16 cellular contexts compared by ENCODE assay signal in the genomic region with DNA sequence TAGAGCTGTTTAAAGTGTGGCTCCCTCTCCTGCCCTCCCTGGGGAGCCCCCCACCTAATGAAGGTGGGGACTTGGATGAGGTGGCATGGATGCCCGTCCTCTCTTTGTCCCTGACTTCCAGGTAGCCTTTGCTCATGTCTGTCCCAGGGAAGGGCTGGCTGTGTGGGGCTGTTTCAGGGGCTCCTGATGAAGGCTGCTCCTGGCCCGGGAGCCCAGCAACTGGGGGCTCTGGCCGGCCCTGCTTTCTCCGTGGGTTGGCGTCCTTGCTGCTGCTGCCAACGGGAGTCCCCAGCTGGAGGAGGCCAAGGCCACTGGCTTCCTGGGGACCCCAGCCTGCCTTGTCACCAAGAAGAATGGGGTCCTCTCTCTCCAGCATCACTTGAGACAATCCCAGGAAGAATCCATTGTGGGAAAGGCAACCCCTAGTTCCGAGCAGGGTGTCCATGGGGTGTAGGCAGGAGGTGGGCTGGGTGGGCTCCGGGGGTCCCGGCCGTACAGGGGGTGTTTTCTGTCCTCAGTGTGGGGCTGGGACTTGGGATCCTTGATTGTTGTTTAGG.
"Had no signal": no experiment of that assay in that cellular context is flagged by ENCODE, and none has a peak within 500 bp of the region (broad histone marks: within the 10 kb centered on the region; RNA-seq: fewer than 3 reads in every experiment).

No MANE protein-coding gene starts in this region.

- H3K36me3 ChIP-seq: sigmoid colon had no signal

- DNase-seq: activated B cell treated with CpG ODN at 0.5 μM for 24 hours; activated CD4-positive, alpha-beta memory T cell treated with anti-CD3 and anti-CD28 coated beads for 36 hours; activated CD4-positive, alpha-beta T cell treated with anti-CD3 and anti-CD28 coated beads for 4 hours; activated effector memory CD4-positive, alpha-beta T cell treated with Interleukin-2 at 50 U/mL for 16 hours; activated naive CD4-positive, alpha-beta T cell treated with anti-CD3 and anti-CD28 coated beads for 36 hours; activated naive CD8-positive, alpha-beta T cell treated with anti-CD3 and anti-CD28 coated beads, Interleukin-2, amount 10 ng/mL, durations not matched to agents 7 days and 5 days; activated T-cell treated with anti-CD3 and anti-CD28 coated beads, Interleukin-2, amount 50 U/mL, for 72 hours; amniotic stem cell; effector CD4-positive, alpha-beta T cell; foreskin melanocyte; immature natural killer cell; occipital lobe; sigmoid colon; stimulated activated CD4-positive, alpha-beta T cell treated with anti-CD3 and anti-CD28 coated beads, Interleukin-4, amount 100 ng/mL, for 1 hour; stimulated activated naive CD4-positive, alpha-beta T cell treated with Interleukin-2 at 50 U/mL for 16 hours had no signal

- H3K9me3 ChIP-seq: sigmoid colon had no signal

- H3K9me3 Mint-ChIP-seq: activated B cell treated with CpG ODN at 0.5 μM for 24 hours; activated CD4-positive, alpha-beta memory T cell treated with anti-CD3 and anti-CD28 coated beads for 36 hours; activated naive CD4-positive, alpha-beta T cell treated with anti-CD3 and anti-CD28 coated beads for 36 hours; activated naive CD8-positive, alpha-beta T cell treated with anti-CD3 and anti-CD28 coated beads, Interleukin-2, amount 10 ng/mL, durations not matched to agents 7 days and 5 days; activated T-cell treated with anti-CD3 and anti-CD28 coated beads, Interleukin-2, amount 50 U/mL, for 72 hours; immature natural killer cell; T-helper 1 cell treated with Interleukin-12 subunit alpha and Interleukin-12 subunit beta and Interleukin-4 antibody, amounts not matched to agents 30 μg/mL and 1 μg/mL, for 36 hours had no signal

- H3K27me3 ChIP-seq: sigmoid colon had no signal

- H3K4me1 Mint-ChIP-seq: activated B cell treated with CpG ODN at 0.5 μM for 24 hours; activated naive CD8-positive, alpha-beta T cell treated with anti-CD3 and anti-CD28 coated beads, Interleukin-2, amount 10 ng/mL, durations not matched to agents 7 days and 5 days had no signal

- H3K4me3 ChIP-seq: sigmoid colon had no signal

- H3K36me3 Mint-ChIP-seq: activated CD4-positive, alpha-beta memory T cell treated with anti-CD3 and anti-CD28 coated beads for 36 hours; activated naive CD8-positive, alpha-beta T cell treated with anti-CD3 and anti-CD28 coated beads, Interleukin-2, amount 10 ng/mL, durations not matched to agents 7 days and 5 days had no signal

- H3K4me3 Mint-ChIP-seq: activated B cell treated with CpG ODN at 0.5 μM for 24 hours; activated CD4-positive, alpha-beta memory T cell treated with anti-CD3 and anti-CD28 coated beads for 36 hours; activated naive CD4-positive, alpha-beta T cell treated with anti-CD3 and anti-CD28 coated beads for 36 hours; activated naive CD8-positive, alpha-beta T cell treated with anti-CD3 and anti-CD28 coated beads, Interleukin-2, amount 10 ng/mL, durations not matched to agents 7 days and 5 days; activated T-cell treated with anti-CD3 and anti-CD28 coated beads, Interleukin-2, amount 50 U/mL, for 72 hours; immature natural killer cell; T-helper 1 cell treated with Interleukin-12 subunit alpha and Interleukin-12 subunit beta and Interleukin-4 antibody, amounts not matched to agents 30 μg/mL and 1 μg/mL, for 36 hours had no signal

- ATAC-seq: activated T-cell treated with anti-CD3 and anti-CD28 coated beads, Interleukin-2, amount 50 U/mL, for 72 hours had no signal

- H3K27ac Mint-ChIP-seq: activated B cell treated with CpG ODN at 0.5 μM for 24 hours; activated CD4-positive, alpha-beta memory T cell treated with anti-CD3 and anti-CD28 coated beads for 36 hours; activated naive CD4-positive, alpha-beta T cell treated with anti-CD3 and anti-CD28 coated beads for 36 hours; activated naive CD8-positive, alpha-beta T cell treated with anti-CD3 and anti-CD28 coated beads, Interleukin-2, amount 10 ng/mL, durations not matched to agents 7 days and 5 days; activated T-cell treated with anti-CD3 and anti-CD28 coated beads, Interleukin-2, amount 50 U/mL, for 72 hours had no signal

- H3K27ac ChIP-seq: sigmoid colon had no signal
